Comparison of ENCODE assay signal across 21 cellular contexts in the genomic region with DNA sequence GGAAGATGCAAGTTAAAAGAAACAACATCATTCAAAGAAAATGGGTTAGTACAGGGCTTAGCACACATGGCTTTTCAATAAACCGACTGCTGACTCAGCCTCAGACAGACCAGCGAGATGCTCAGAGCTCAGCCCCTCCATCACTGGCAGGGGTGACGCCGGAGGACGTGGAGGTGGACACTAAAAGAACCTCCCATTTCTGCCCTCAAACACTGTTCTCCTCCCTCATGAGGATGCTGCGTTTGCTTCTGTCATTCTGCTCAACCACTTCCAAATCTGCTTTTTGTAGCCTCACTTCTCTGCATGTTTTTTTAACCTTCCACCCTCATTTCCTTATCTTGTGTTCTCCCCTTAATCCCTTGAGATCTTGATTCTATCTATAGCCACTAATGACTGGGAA. TPM values are rescaled to one million over a fixed set of nuclear protein-coding genes. Genes with fewer than 3 reads are reported as not detected.
"Had no signal": no experiment of that assay in that cellular context is flagged by ENCODE, and none has a peak within 500 bp of the region (broad histone marks: within the 10 kb centered on the region; RNA-seq: fewer than 3 reads in every experiment).

No MANE protein-coding gene starts in this region.

- H3K4me2 ChIP-seq: neural progenitor cell had no signal

- H3K36me3 ChIP-seq: colonic mucosa had no signal

- H3K27me3 ChIP-seq: colonic mucosa, left lung, neural progenitor cell, pancreas, stomach, tibial nerve had no signal

- DNase-seq: activated CD4-positive, alpha-beta T cell treated with anti-CD3 and anti-CD28 coated beads, Interleukin-2, amount 50 U/mL, for 48 hours; activated CD4-positive, CD25-positive, alpha-beta regulatory T cell treated with anti-CD3 and anti-CD28 coated beads, Interleukin-2, amount 50 U/mL, for 72 hours; activated CD8-positive, alpha-beta memory T cell treated with anti-CD3 and anti-CD28 coated beads, Interleukin-2, amount 10 ng/mL, durations not matched to agents 7 days and 5 days; activated gamma-delta T cell treated with Interleukin-2 at 50 U/mL for 16 hours; activated naive CD8-positive, alpha-beta T cell treated with anti-CD3 and anti-CD28 coated beads for 36 hours; activated T-cell treated with anti-CD3 and anti-CD28 coated beads, Interleukin-2, amount 50 U/mL, for 4 hours; colonic mucosa; effector CD8-positive, alpha-beta T cell; left lung; pancreas; retina; SHP77 treated with DMSO at 0.1 percent for 48 hours; stomach had no signal

- H3K9me3 ChIP-seq: colonic mucosa, left lung, pancreas, stomach, tibial nerve had no signal

- H3K9me3 Mint-ChIP-seq: activated naive CD8-positive, alpha-beta T cell treated with anti-CD3 and anti-CD28 coated beads for 36 hours; activated T-cell treated with anti-CD3 and anti-CD28 coated beads, Interleukin-2, amount 50 U/mL, for 4 hours; neural progenitor cell; T-helper 2 cell treated with Interferon-gamma antibody and Interleukin-4, amounts not matched to agents 5 μg/mL and 100 μg/mL, for 36 hours had no signal

- H3K4me1 ChIP-seq: colonic mucosa, left lung, neural progenitor cell, pancreas had no signal

- H3K4me3 ChIP-seq: colonic mucosa, left lung, neural progenitor cell, pancreas, skin epidermis, stomach, tibial nerve had no signal

- H3K4me3 Mint-ChIP-seq: activated CD8-positive, alpha-beta memory T cell treated with anti-CD3 and anti-CD28 coated beads, Interleukin-2, amount 10 ng/mL, durations not matched to agents 7 days and 5 days; activated naive CD8-positive, alpha-beta T cell treated with anti-CD3 and anti-CD28 coated beads for 36 hours; activated T-cell treated with anti-CD3 and anti-CD28 coated beads, Interleukin-2, amount 50 U/mL, for 4 hours; neural progenitor cell; T-helper 2 cell treated with Interferon-gamma antibody and Interleukin-4, amounts not matched to agents 5 μg/mL and 100 μg/mL, for 36 hours had no signal

- H3K27me3 Mint-ChIP-seq: activated CD8-positive, alpha-beta memory T cell treated with anti-CD3 and anti-CD28 coated beads, Interleukin-2, amount 10 ng/mL, durations not matched to agents 7 days and 5 days; activated naive CD8-positive, alpha-beta T cell treated with anti-CD3 and anti-CD28 coated beads for 36 hours had no signal

- ATAC-seq: activated CD8-positive, alpha-beta memory T cell treated with anti-CD3 and anti-CD28 coated beads, Interleukin-2, amount 10 ng/mL, durations not matched to agents 7 days and 5 days; activated T-cell treated with anti-CD3 and anti-CD28 coated beads, Interleukin-2, amount 50 U/mL, for 4 hours; pancreas had no signal

- FAIRE-seq: astrocyte, pancreas had no signal

- H3K9ac ChIP-seq: neural progenitor cell had no signal

- H3K27ac ChIP-seq: colonic mucosa, left lung, neural progenitor cell, pancreas, skin epidermis, stomach, tibial nerve had no signal

- H3K27ac Mint-ChIP-seq: activated naive CD8-positive, alpha-beta T cell treated with anti-CD3 and anti-CD28 coated beads for 36 hours; neural progenitor cell; T-helper 2 cell treated with Interferon-gamma antibody and Interleukin-4, amounts not matched to agents 5 μg/mL and 100 μg/mL, for 36 hours had no signal

- H2AFZ ChIP-seq: neural progenitor cell had no signal

RNA-seq across cellular contexts. Expression of gene WEE2, which starts 21.5 kb away (rescaled TPM):
- total RNA-seq: activated CD8-positive, alpha-beta memory T cell treated with anti-CD3 and anti-CD28 coated beads, Interleukin-2, amount 10 ng/mL, durations not matched to agents 7 days and 5 days; activated naive CD8-positive, alpha-beta T cell treated with anti-CD3 and anti-CD28 coated beads for 36 hours; activated T-cell treated with anti-CD3 and anti-CD28 coated beads, Interleukin-2, amount 50 U/mL, for 4 hours; astrocyte; colonic mucosa; epithelial cell of proximal tubule; glomerular endothelial cell; left lung; mesenteric fat pad; tibial nerve had no signal
- polyA plus RNA-seq: stomach had no signal
